In the genomic region with DNA sequence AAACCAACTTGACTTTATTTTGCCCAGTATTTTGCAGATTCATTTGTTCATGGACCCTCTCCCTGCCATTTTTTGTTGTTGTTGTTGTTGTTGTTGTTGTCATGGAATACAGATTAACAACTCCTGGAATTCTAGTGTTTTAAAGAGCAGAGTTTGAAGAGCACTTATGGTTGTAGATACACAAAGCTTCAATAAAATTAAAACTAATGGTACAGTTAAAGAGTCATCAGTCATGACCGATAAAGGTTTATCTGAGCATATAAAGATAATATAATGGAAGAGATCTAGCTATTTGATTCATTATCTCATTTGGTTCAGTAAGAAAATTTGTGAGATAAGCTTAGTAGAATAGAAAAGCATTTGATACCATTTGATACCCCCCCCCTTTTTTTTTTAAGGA, we compare ENCODE assay signal across 19 cellular contexts. TPM values are rescaled to one million over a fixed set of nuclear protein-coding genes. Genes with fewer than 3 reads are reported as not detected.
DNase-seq lines count a peak whose midpoint lies in the region; ATAC-seq and TF ChIP-seq lines count a peak whose summit lies in the region.
"Had no signal": no experiment of that assay in that cellular context is flagged by ENCODE, and none has a peak within 500 bp of the region (broad histone marks: within the 10 kb centered on the region; RNA-seq: fewer than 3 reads in every experiment).

No MANE protein-coding gene starts in this region.

- peaks cover 3% of the 10 kb centered on the region for H3K36me3 Mint-ChIP-seq in activated CD4-positive, alpha-beta T cell treated with anti-CD3 and anti-CD28 coated beads, Interleukin-2, amount 10 ng/mL, durations not matched to agents 24 days and 14 days (ENCODE audit: low read depth)
- H3K36me3 Mint-ChIP-seq in activated CD8-positive, alpha-beta T cell treated with anti-CD3 and anti-CD28 coated beads, Interleukin-2, amount 10 ng/mL, durations not matched to agents 7 days and 5 days (ENCODE audit: low read depth) = peaks cover 7% of the 10 kb centered on the region
- no peaks in the 10 kb centered on the region for H3K36me3 Mint-ChIP-seq in natural killer cell

- TF ChIP-seq CTCF in HEK293 (tag by site-specific recombination; IDR thresholded peaks at IDR 0.05) (no peak), natural killer cell (IDR thresholded peaks at IDR 0.05) (no peak)

- peak overlapping the region; percentile 38 for H3K27ac Mint-ChIP-seq in activated CD4-positive, alpha-beta T cell treated with anti-CD3 and anti-CD28 coated beads, Interleukin-2, amount 10 ng/mL, durations not matched to agents 24 days and 14 days
- peak overlapping the region; percentile 60 for H3K27ac Mint-ChIP-seq in activated CD8-positive, alpha-beta T cell treated with anti-CD3 and anti-CD28 coated beads, Interleukin-2, amount 10 ng/mL, durations not matched to agents 7 days and 5 days
- peak overlapping the region; percentile 60 to 68 for H3K27ac Mint-ChIP-seq in natural killer cell

- no peak overlapping the region for H3K27ac ChIP-seq in HEK293 (ENCODE audit: extremely low read depth, low read depth, low read length)
- H3K27ac ChIP-seq: esophagus squamous epithelium, psoas muscle had no signal

- intact Hi-C loops in activated CD4-positive, alpha-beta T cell treated with anti-CD3 and anti-CD28 coated beads, Interleukin-2, amount 10 ng/mL, durations not matched to agents 24 days and 14 days (cut with micrococcal nuclease) = no loop called here
- intact Hi-C loops in natural killer cell (cut with micrococcal nuclease) = no loop called here

- POLR2A ChIA-PET in HEK293 (lab: Yijun Ruan, JAX) = no interaction called here
- POLR2A ChIA-PET in activated CD8-positive, alpha-beta T cell treated with anti-CD3 and anti-CD28 coated beads, Interleukin-2, amount 10 ng/mL, durations not matched to agents 7 days and 5 days (lab: Charles Lee) = interaction anchor here (0.8 kb wide), 1 partner anchor 20 kb away, joined by 3 read pairs; no protein-coding TSS in a partner anchor

- no peak overlapping the region for H3K4me3 ChIP-seq in HEK293 (ENCODE audit: low read depth, low read length)
- H3K4me3 ChIP-seq: BLaER1 treated with 17β-estradiol and CSF1 and Interleukin-3, amounts not matched to agents 10 nM and 100 nM; esophagus squamous epithelium; psoas muscle had no signal

- H3K9me3 ChIP-seq in HEK293 (ENCODE audit: control insufficient read depth, insufficient read depth, low read depth, low read length) = no peaks in the 10 kb centered on the region
- H3K9me3 ChIP-seq: esophagus squamous epithelium, psoas muscle had no signal

- H3K36me3 ChIP-seq in HEK293 (ENCODE audit: control insufficient read depth in 2 of 2, insufficient read depth in 1 of 2, low read length in 2 of 2) = no peaks in the 10 kb centered on the region
- H3K36me3 ChIP-seq: BLaER1 treated with 17β-estradiol and CSF1 and Interleukin-3, amounts not matched to agents 10 nM and 100 nM; esophagus squamous epithelium had no signal

- no peak for DNase-seq in activated CD4-positive, alpha-beta T cell treated with anti-CD3 and anti-CD28 coated beads, Interleukin-2, amount 10 ng/mL, durations not matched to agents 24 days and 14 days
- DNase-seq in activated CD4-positive, alpha-beta T cell treated with anti-CD3 and anti-CD28 coated beads for 1 hour = no peak
- no peak for DNase-seq in activated CD8-positive, alpha-beta T cell treated with anti-CD3 and anti-CD28 coated beads, Interleukin-2, amount 10 ng/mL, durations not matched to agents 7 days and 5 days
- DNase-seq in natural killer cell = no peak
- no peak for DNase-seq in nucleus accumbens (lab: John Stamatoyannopoulos, UW)
- no peak for DNase-seq in activated gamma-delta T cell (lab: John Stamatoyannopoulos, UW)
- no peak for DNase-seq in SIG-M5 treated with dmso at 0.1 percent for 504 hours (lab: John Stamatoyannopoulos, UW; ENCODE audit: unreplicated experiment)
- DNase-seq: activated CD4-positive, alpha-beta T cell treated with anti-CD3 and anti-CD28 coated beads, Interleukin-2, amount 50 U/mL, for 48 hours; effector CD8-positive, alpha-beta T cell; esophagus squamous epithelium; GDM1; H7; NCI-H187; NK-92 treated with Interleukin-12 subunit alpha and Interleukin-12 subunit beta, amount 100 ng/mL, for 24 hours; psoas muscle had no signal

- peaks cover 49% of the 10 kb centered on the region for H3K4me1 ChIP-seq in HEK293 (ENCODE audit: control insufficient read depth, insufficient read depth, low read length)

- H3K4me1 Mint-ChIP-seq in activated CD4-positive, alpha-beta T cell treated with anti-CD3 and anti-CD28 coated beads, Interleukin-2, amount 10 ng/mL, durations not matched to agents 24 days and 14 days = peaks cover 68% of the 10 kb centered on the region
- peaks cover 87% of the 10 kb centered on the region for H3K4me1 Mint-ChIP-seq in activated CD8-positive, alpha-beta T cell treated with anti-CD3 and anti-CD28 coated beads, Interleukin-2, amount 10 ng/mL, durations not matched to agents 7 days and 5 days (ENCODE audit: low read depth)
- H3K4me1 Mint-ChIP-seq in natural killer cell = peaks cover 82 to 86% of the 10 kb centered on the region in 2 donors
- H3K4me1 Mint-ChIP-seq: neural crest cell had no signal

- H3K27me3 Mint-ChIP-seq in activated CD4-positive, alpha-beta T cell treated with anti-CD3 and anti-CD28 coated beads, Interleukin-2, amount 10 ng/mL, durations not matched to agents 24 days and 14 days = no peaks in the 10 kb centered on the region
- no peaks in the 10 kb centered on the region for H3K27me3 Mint-ChIP-seq in activated CD8-positive, alpha-beta T cell treated with anti-CD3 and anti-CD28 coated beads, Interleukin-2, amount 10 ng/mL, durations not matched to agents 7 days and 5 days (ENCODE audit: low read depth)
- H3K27me3 Mint-ChIP-seq in natural killer cell (ENCODE audit: low read depth in 2 of 2) = no peaks in the 10 kb centered on the region

- CTCF ChIA-PET in HEK293 (lab: Yijun Ruan, JAX) = no interaction called here
- CTCF ChIA-PET in activated CD8-positive, alpha-beta T cell treated with anti-CD3 and anti-CD28 coated beads, Interleukin-2, amount 10 ng/mL, durations not matched to agents 7 days and 5 days (lab: Charles Lee) = interaction anchor here (0.8 to 2.7 kb wide), 4 partner anchors 9 to 22 kb away, joined by 3 to 12 read pairs (median 4); a partner anchor contains a TSS

- ATAC-seq in activated CD8-positive, alpha-beta T cell treated with anti-CD3 and anti-CD28 coated beads, Interleukin-2, amount 10 ng/mL, durations not matched to agents 7 days and 5 days = no peak
- no peak for ATAC-seq in natural killer cell
- ATAC-seq: HepG2, psoas muscle had no signal

- no peaks in the 10 kb centered on the region for H3K9me3 Mint-ChIP-seq in activated CD4-positive, alpha-beta T cell treated with anti-CD3 and anti-CD28 coated beads, Interleukin-2, amount 10 ng/mL, durations not matched to agents 24 days and 14 days
- H3K9me3 Mint-ChIP-seq in activated CD8-positive, alpha-beta T cell treated with anti-CD3 and anti-CD28 coated beads, Interleukin-2, amount 10 ng/mL, durations not matched to agents 7 days and 5 days (ENCODE audit: insufficient read depth) = no peaks in the 10 kb centered on the region
- H3K9me3 Mint-ChIP-seq in natural killer cell = no peaks in the 10 kb centered on the region
- H3K9me3 Mint-ChIP-seq: neural crest cell had no signal

- H3K4me3 Mint-ChIP-seq in activated CD4-positive, alpha-beta T cell treated with anti-CD3 and anti-CD28 coated beads, Interleukin-2, amount 10 ng/mL, durations not matched to agents 24 days and 14 days = peak overlapping the region; percentile 5
- no peak overlapping the region for H3K4me3 Mint-ChIP-seq in activated CD8-positive, alpha-beta T cell treated with anti-CD3 and anti-CD28 coated beads, Interleukin-2, amount 10 ng/mL, durations not matched to agents 7 days and 5 days
- no peak overlapping the region for H3K4me3 Mint-ChIP-seq in natural killer cell
- H3K4me3 Mint-ChIP-seq: neural crest cell had no signal

TF ChIP-seq in HEK293, 187 proteins besides CTCF, POLR2A, EP300 and RAD21 (continues in another document):
- TF ChIP-seq ZNF223 (tag by site-specific recombination; IDR thresholded peaks at IDR 0.05) (no peak), ZBTB1 (tag by site-specific recombination; IDR thresholded peaks at IDR 0.05) (no peak), ZNF768 (tag by site-specific recombination; IDR thresholded peaks at IDR 0.05) (no peak), ZNF366 (tag by site-specific recombination; conservative IDR thresholded peaks at IDR 0.05) (no peak), ZNF404 (tag by site-specific recombination; IDR thresholded peaks at IDR 0.05) (no peak), ZNF843 (tag by site-specific recombination; IDR thresholded peaks at IDR 0.05) (peak; percentile 73; the same call in 1 of the 2 replicates), ZNF473 (tag by site-specific recombination; IDR thresholded peaks at IDR 0.05) (no peak), SCRT1 (tag by site-specific recombination; IDR thresholded peaks at IDR 0.05; ENCODE audit: borderline replicate concordance) (no peak), ZBTB7A (tag by site-specific recombination; IDR thresholded peaks at IDR 0.05; ENCODE audit: low read depth) (no peak)

RNA-seq across cellular contexts. Expression of a gene that starts 21.8 kb away (rescaled TPM):
- 61.4 and 69.2 TPM in 2 replicates for total RNA-seq in activated CD4-positive, alpha-beta T cell treated with anti-CD3 and anti-CD28 coated beads, Interleukin-2, amount 10 ng/mL, durations not matched to agents 24 days and 14 days
- total RNA-seq in activated CD8-positive, alpha-beta T cell treated with anti-CD3 and anti-CD28 coated beads, Interleukin-2, amount 10 ng/mL, durations not matched to agents 7 days and 5 days = 10 to 100 TPM; 61.5 to 63.2 TPM
- 10 to 100 TPM; 34.1 to 57.5 (median 42.1) TPM for total RNA-seq in natural killer cell
